16 cellular contexts compared by ENCODE assay signal in the genomic region with DNA sequence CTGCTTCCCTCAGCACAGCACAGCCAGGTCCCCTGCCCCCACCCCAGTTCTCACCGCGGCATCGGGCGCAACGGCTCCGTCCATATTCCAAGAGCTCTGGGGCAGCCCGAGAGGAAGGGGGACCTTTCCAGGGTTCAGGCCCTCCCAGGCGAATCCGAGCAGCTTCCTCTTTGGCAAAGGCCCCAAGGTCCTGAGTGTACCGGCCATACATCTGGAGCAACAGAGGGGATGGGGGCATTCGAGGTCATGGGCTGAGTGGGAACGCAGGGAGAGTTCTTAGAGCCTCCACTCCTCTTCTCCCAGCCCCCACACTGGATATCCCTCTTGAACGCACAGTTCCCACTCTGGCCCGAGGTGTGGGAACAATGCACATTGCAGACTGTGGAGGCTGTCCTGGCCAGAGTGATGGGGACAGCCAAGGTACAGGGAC. TPM values are rescaled to one million over a fixed set of nuclear protein-coding genes. Genes with fewer than 3 reads are reported as not detected.
"Had no signal": no experiment of that assay in that cellular context is flagged by ENCODE, and none has a peak within 500 bp of the region (broad histone marks: within the 10 kb centered on the region; RNA-seq: fewer than 3 reads in every experiment).

No MANE protein-coding gene starts in this region.

- H3K9me3 ChIP-seq: neutrophil, SJSA1, testis had no signal

- H3K9me3 Mint-ChIP-seq: activated naive CD8-positive, alpha-beta T cell treated with anti-CD3 and anti-CD28 coated beads for 36 hours; activated T-cell treated with anti-CD3 and anti-CD28 coated beads, Interleukin-2, amount 50 U/mL, for 72 hours; mesothelial cell of epicardium; WTC11 had no signal

- H3K27ac Mint-ChIP-seq: activated CD8-positive, alpha-beta T cell treated with anti-CD3 and anti-CD28 coated beads, Interleukin-2, amount 10 ng/mL, durations not matched to agents 7 days and 5 days; activated naive CD8-positive, alpha-beta T cell treated with anti-CD3 and anti-CD28 coated beads for 36 hours; activated T-cell treated with anti-CD3 and anti-CD28 coated beads, Interleukin-2, amount 50 U/mL, for 72 hours; mesothelial cell of epicardium; WTC11 had no signal

- H3K36me3 ChIP-seq: neutrophil had no signal

- H3K27ac ChIP-seq: neutrophil, SJSA1 had no signal

- H3K27me3 ChIP-seq: SJSA1, testis had no signal

- H3K4me3 Mint-ChIP-seq: activated CD8-positive, alpha-beta T cell treated with anti-CD3 and anti-CD28 coated beads, Interleukin-2, amount 10 ng/mL, durations not matched to agents 7 days and 5 days; activated naive CD8-positive, alpha-beta T cell treated with anti-CD3 and anti-CD28 coated beads for 36 hours; mesothelial cell of epicardium; WTC11 had no signal

- H3K4me3 ChIP-seq: SJSA1, testis had no signal

- ATAC-seq: activated CD8-positive, alpha-beta T cell treated with anti-CD3 and anti-CD28 coated beads, Interleukin-2, amount 10 ng/mL, durations not matched to agents 7 days and 5 days; activated T-cell treated with anti-CD3 and anti-CD28 coated beads, Interleukin-2, amount 50 U/mL, for 72 hours; WTC11 had no signal

- DNase-seq: activated CD4-positive, alpha-beta T cell treated with anti-CD3 and anti-CD28 coated beads for 4 hours; activated CD8-positive, alpha-beta memory T cell treated with anti-CD3 and anti-CD28 coated beads, Interleukin-2, amount 50 U/mL, for 4 hours; activated CD8-positive, alpha-beta T cell treated with anti-CD3 and anti-CD28 coated beads, Interleukin-2, amount 10 ng/mL, durations not matched to agents 7 days and 5 days; activated gamma-delta T cell treated with Interleukin-2 at 50 U/mL for 16 hours; activated naive CD8-positive, alpha-beta T cell treated with anti-CD3 and anti-CD28 coated beads for 36 hours; activated T-cell treated with anti-CD3 and anti-CD28 coated beads, Interleukin-2, amount 50 U/mL, for 72 hours; retina; stimulated activated naive CD4-positive, alpha-beta T cell; T-helper 2 cell had no signal

RNA-seq across cellular contexts. Expression of a gene that starts 19.1 kb away (rescaled TPM):
- total RNA-seq: activated CD8-positive, alpha-beta T cell treated with anti-CD3 and anti-CD28 coated beads, Interleukin-2, amount 10 ng/mL, durations not matched to agents 7 days and 5 days; activated naive CD8-positive, alpha-beta T cell treated with anti-CD3 and anti-CD28 coated beads for 36 hours; activated T-cell treated with anti-CD3 and anti-CD28 coated beads, Interleukin-2, amount 50 U/mL, for 72 hours; bronchial epithelial cell; myocyte; SJSA1 had no signal

RNA-seq across cellular contexts. Expression of a gene that starts 20.9 kb away (rescaled TPM):
- total RNA-seq: activated CD8-positive, alpha-beta T cell treated with anti-CD3 and anti-CD28 coated beads, Interleukin-2, amount 10 ng/mL, durations not matched to agents 7 days and 5 days; activated naive CD8-positive, alpha-beta T cell treated with anti-CD3 and anti-CD28 coated beads for 36 hours; bronchial epithelial cell had no signal
